ENCODE assay signal across 8 cellular contexts in the genomic region with DNA sequence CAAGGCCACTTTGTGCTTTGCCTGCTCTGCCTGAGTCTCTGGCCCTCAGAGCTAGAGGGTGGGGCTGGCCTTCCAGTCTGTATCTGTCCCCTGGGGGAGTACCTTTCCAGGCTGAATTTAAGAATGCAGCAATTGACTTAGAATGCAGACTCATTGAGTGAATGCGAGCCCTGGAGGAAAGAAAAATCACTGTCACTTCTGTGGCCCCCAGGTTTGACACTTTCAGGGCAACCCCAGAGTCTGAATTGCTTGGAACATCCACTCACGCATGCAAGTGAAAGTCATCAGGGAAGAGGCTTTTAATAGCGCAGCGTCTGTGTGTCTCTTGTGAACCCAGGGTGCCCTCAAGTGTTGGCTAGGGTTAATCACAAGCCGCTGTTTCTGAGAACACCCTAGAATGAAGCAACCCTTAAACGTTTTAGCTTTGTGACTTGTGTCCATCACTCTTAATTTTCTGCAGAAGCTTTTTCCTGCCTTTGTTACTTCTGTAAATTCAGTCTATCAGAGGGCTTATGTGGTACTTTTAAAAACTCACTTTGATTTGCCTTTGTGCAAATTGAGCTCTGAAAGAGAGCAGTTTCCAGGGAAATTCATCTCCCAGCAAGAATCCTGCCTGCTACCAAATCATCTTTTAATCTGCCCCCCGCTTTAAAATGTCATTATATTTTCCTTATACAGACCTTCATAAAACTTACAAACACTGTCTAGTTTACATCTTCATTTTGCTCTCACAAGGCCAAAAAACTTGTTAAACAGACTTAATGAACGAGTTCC.
A peak's percentile ranks its signal among the peaks of the same experiment; 100 is the strongest.
DNase-seq lines count a peak whose midpoint lies in the region; ATAC-seq and TF ChIP-seq lines count a peak whose summit lies in the region.

No MANE protein-coding gene starts in this region.

- no peak overlapping the region for H3K27ac Mint-ChIP-seq in central memory CD8-positive, alpha-beta T cell (ENCODE audit: low read depth)

- peak; percentile 69 for ATAC-seq in HG02610 (IDR thresholded peaks at IDR 0.05; ENCODE audit: unreplicated experiment)
- ATAC-seq in central memory CD8-positive, alpha-beta T cell (replicated peaks; ENCODE audit: extremely low read depth, poor library complexity, severe bottlenecking) = peak; percentile 93

- H3K4me3 ChIP-seq in GM12864 (ENCODE audit: low read depth, low read length) (no peak overlapping the region), WI38 (ENCODE audit: low read depth, low read length) (no peak overlapping the region)

- peaks cover 8% of the 10 kb centered on the region for H3K27me3 Mint-ChIP-seq in central memory CD8-positive, alpha-beta T cell

- H3K9me3 Mint-ChIP-seq in central memory CD8-positive, alpha-beta T cell = no peaks in the 10 kb centered on the region

- H3K4me1 Mint-ChIP-seq in central memory CD8-positive, alpha-beta T cell = no peaks in the 10 kb centered on the region

- H3K36me3 Mint-ChIP-seq in central memory CD8-positive, alpha-beta T cell (ENCODE audit: insufficient read depth) = no peaks in the 10 kb centered on the region

- DNase-seq in GM12864 (ENCODE audit: low read depth) = peak; percentile 38
- peak; percentile 38 for DNase-seq in NCI-H2171 (lab: John Stamatoyannopoulos, UW)
- peak; percentile 31 to 46 for DNase-seq in central memory CD8-positive, alpha-beta T cell (ENCODE audit: low spot score in 2 of 2)
- peak; percentile 80 for DNase-seq in kidney tubule cell (ENCODE audit: low spot score)
- DNase-seq in stimulated activated CD4-positive, alpha-beta T cell treated with anti-CD3 and anti-CD28 coated beads, TNF-alpha, amount 100 ng/mL, for 1 hour (ENCODE audit: low read depth in 3 of 3, low spot score in 1 of 3) = peak; percentile 10 to 23 (median 19)
- DNase-seq in OCI-M2 (lab: John Stamatoyannopoulos, UW; ENCODE audit: unreplicated experiment) = no peak

- TF ChIP-seq CTCF in GM12864 (IDR thresholded peaks at IDR 0.05; ENCODE audit: low read depth, low read length, missing control alignments) = peak; percentile 87
- peak; percentile 44; the same call in 1 of the 2 replicates for TF ChIP-seq CTCF in WI38 (IDR thresholded peaks at IDR 0.05; ENCODE audit: low read depth, low read length)

- no peak overlapping the region for H3K4me3 Mint-ChIP-seq in central memory CD8-positive, alpha-beta T cell
